ENCODE assay signal across 1 cellular context in the genomic region with DNA sequence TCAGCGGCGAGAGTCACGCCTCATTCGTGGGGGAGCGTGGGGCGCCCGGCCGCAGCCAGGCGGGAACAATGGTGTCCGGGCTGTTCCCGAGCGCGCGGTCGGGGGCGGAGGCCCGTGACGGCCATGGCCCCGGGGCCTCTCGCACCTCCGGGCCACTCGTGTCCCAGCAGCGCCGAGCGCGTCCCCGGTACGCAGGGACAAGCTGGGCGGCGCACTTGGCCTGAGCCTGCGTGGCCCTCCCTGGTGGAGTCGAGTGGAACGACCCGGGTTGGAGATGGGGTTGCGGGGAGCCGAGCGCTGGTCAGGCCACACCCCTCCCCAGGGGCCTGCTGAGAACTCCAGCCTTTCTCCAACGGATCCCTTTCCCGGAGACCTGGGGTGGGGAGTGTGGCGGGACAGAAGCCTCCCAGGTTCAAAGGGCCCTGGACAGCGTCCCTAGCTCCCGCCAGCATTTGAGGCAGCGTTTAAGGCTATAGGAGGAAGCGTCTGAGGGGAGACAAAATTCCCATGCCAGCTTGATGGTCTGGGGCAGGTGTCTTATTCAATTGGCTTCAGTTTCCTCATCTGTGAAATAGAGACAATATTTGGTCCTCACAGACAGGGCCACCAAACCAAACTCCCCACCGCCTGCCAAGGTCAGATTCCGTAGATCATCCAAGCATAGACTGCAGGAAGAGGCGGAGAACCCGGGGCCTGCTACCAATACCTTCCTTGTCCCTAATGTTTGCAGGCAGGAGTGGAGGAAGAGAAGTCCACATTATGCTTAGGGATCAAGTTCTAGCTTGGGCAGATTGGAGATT.
TF ChIP-seq lines count a peak whose summit lies in the region.

No MANE protein-coding gene starts in this region.

TF ChIP-seq in WTC11, 78 proteins besides CTCF, POLR2A, EP300 and RAD21 (continued from another document):
- TF ChIP-seq, protein P1, sequence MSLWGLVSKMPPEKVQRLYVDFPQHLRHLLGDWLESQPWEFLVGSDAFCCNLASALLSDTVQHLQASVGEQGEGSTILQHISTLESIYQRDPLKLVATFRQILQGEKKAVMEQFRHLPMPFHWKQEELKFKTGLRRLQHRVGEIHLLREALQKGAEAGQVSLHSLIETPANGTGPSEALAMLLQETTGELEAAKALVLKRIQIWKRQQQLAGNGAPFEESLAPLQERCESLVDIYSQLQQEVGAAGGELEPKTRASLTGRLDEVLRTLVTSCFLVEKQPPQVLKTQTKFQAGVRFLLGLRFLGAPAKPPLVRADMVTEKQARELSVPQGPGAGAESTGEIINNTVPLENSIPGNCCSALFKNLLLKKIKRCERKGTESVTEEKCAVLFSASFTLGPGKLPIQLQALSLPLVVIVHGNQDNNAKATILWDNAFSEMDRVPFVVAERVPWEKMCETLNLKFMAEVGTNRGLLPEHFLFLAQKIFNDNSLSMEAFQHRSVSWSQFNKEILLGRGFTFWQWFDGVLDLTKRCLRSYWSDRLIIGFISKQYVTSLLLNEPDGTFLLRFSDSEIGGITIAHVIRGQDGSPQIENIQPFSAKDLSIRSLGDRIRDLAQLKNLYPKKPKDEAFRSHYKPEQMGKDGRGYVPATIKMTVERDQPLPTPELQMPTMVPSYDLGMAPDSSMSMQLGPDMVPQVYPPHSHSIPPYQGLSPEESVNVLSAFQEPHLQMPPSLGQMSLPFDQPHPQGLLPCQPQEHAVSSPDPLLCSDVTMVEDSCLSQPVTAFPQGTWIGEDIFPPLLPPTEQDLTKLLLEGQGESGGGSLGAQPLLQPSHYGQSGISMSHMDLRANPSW (CRISPR knock-in tag; conservative IDR thresholded peaks at IDR 0.05; ENCODE audit: low read depth): no peak
- TF ChIP-seq FOXP1 (CRISPR knock-in tag; IDR thresholded peaks at IDR 0.05; ENCODE audit: borderline replicate concordance) (no peak), JUN (CRISPR knock-in tag; IDR thresholded peaks at IDR 0.05) (peak; percentile 72; the same call in 1 of the 2 replicates), MYBL2 (CRISPR knock-in tag; IDR thresholded peaks at IDR 0.05) (no peak), KAT7 (CRISPR knock-in tag; IDR thresholded peaks at IDR 0.05; ENCODE audit: borderline replicate concordance) (no peak), SMAD3 (CRISPR knock-in tag; IDR thresholded peaks at IDR 0.05; ENCODE audit: borderline replicate concordance) (0 out of 2 replicates have a peak, but pooled peaks have one; percentile 36)
- TF ChIP-seq, protein P2, sequence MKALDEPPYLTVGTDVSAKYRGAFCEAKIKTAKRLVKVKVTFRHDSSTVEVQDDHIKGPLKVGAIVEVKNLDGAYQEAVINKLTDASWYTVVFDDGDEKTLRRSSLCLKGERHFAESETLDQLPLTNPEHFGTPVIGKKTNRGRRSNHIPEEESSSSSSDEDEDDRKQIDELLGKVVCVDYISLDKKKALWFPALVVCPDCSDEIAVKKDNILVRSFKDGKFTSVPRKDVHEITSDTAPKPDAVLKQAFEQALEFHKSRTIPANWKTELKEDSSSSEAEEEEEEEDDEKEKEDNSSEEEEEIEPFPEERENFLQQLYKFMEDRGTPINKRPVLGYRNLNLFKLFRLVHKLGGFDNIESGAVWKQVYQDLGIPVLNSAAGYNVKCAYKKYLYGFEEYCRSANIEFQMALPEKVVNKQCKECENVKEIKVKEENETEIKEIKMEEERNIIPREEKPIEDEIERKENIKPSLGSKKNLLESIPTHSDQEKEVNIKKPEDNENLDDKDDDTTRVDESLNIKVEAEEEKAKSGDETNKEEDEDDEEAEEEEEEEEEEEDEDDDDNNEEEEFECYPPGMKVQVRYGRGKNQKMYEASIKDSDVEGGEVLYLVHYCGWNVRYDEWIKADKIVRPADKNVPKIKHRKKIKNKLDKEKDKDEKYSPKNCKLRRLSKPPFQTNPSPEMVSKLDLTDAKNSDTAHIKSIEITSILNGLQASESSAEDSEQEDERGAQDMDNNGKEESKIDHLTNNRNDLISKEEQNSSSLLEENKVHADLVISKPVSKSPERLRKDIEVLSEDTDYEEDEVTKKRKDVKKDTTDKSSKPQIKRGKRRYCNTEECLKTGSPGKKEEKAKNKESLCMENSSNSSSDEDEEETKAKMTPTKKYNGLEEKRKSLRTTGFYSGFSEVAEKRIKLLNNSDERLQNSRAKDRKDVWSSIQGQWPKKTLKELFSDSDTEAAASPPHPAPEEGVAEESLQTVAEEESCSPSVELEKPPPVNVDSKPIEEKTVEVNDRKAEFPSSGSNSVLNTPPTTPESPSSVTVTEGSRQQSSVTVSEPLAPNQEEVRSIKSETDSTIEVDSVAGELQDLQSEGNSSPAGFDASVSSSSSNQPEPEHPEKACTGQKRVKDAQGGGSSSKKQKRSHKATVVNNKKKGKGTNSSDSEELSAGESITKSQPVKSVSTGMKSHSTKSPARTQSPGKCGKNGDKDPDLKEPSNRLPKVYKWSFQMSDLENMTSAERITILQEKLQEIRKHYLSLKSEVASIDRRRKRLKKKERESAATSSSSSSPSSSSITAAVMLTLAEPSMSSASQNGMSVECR (CRISPR knock-in tag; IDR thresholded peaks at IDR 0.05; ENCODE audit: borderline replicate concordance): peak; percentile 86
TF ChIP-seq in WTC11: peak in this region for 13.
